19 cellular contexts compared by ENCODE assay signal in genomic region chr4:88736264-88736663, GRCh38. TPM values are rescaled to one million over a fixed set of nuclear protein-coding genes. Genes with fewer than 3 reads are reported as not detected.
A peak's percentile ranks its signal among the peaks of the same experiment; 100 is the strongest.
DNase-seq lines count a peak whose midpoint lies in the region; ATAC-seq and TF ChIP-seq lines count a peak whose summit lies in the region.
"Had no signal": no experiment of that assay in that cellular context is flagged by ENCODE, and none has a peak within 500 bp of the region (broad histone marks: within the 10 kb centered on the region; RNA-seq: fewer than 3 reads in every experiment).

No MANE protein-coding gene starts in this region.

- H3K27ac ChIP-seq in esophagus muscularis mucosa (replicated peaks in 1 of 4): peak overlapping the region; percentile 45 to 73 (median 66)
- H3K27ac ChIP-seq in sigmoid colon: peak overlapping the region; percentile 50 to 71 (median 59)
- peak overlapping the region; percentile 46 to 58 for H3K27ac ChIP-seq in uterus
- H3K27ac ChIP-seq: HL-60, PC-9 had no signal

- TF ChIP-seq CTCF in esophagus muscularis mucosa (IDR thresholded peaks at IDR 0.05): no peak
- TF ChIP-seq CTCF in sigmoid colon (IDR thresholded peaks at IDR 0.05): no peak
- TF ChIP-seq CTCF in uterus (IDR thresholded peaks at IDR 0.05): no peak
- no peak for TF ChIP-seq CTCF in GM20000 (IDR thresholded peaks at IDR 0.05; ENCODE audit: extremely low read depth, missing control alignments)

- peak; percentile 35 for ATAC-seq in HG03354 (IDR thresholded peaks at IDR 0.05; ENCODE audit: poor library complexity, severe bottlenecking, unreplicated experiment)
- no peak for ATAC-seq in HG03196 (IDR thresholded peaks at IDR 0.05; ENCODE audit: unreplicated experiment)
- no peak for ATAC-seq in GM18861 (IDR thresholded peaks at IDR 0.05; ENCODE audit: unreplicated experiment)
- ATAC-seq: natural killer cell had no signal

- H3K4me1 ChIP-seq in esophagus muscularis mucosa: peaks cover 0 to 64% (median 52%) of the 10 kb centered on the region in 4 donors
- peaks cover 0 to 36% (median 32%) of the 10 kb centered on the region in 4 donors for H3K4me1 ChIP-seq in sigmoid colon
- peaks cover 0 to 20% of the 10 kb centered on the region in 2 donors for H3K4me1 ChIP-seq in uterus

- H3K27me3 ChIP-seq in esophagus muscularis mucosa (no peaks in the 10 kb centered on the region), sigmoid colon (no peaks in the 10 kb centered on the region), uterus (no peaks in the 10 kb centered on the region)

- H3K4me3 ChIP-seq in esophagus muscularis mucosa: no peak overlapping the region
- H3K4me3 ChIP-seq in sigmoid colon: no peak overlapping the region
- H3K4me3 ChIP-seq in uterus: no peak overlapping the region
- H3K4me3 ChIP-seq: PC-9 had no signal

- no peak for DNase-seq in esophagus muscularis mucosa (ENCODE audit: extremely low spot score)
- no peak for DNase-seq in sigmoid colon
- DNase-seq in uterus: no peak
- no peak for DNase-seq in GM20000 (ENCODE audit: low spot score)
- DNase-seq: activated CD4-positive, alpha-beta T cell treated with anti-CD3 and anti-CD28 coated beads, Interleukin-2, amount 50 U/mL, for 48 hours; activated naive CD4-positive, alpha-beta T cell treated with anti-CD3 and anti-CD28 coated beads, Interleukin-2, amount 50 U/mL, for 16 hours; AML-193; Caco-2; EL; hippocampal formation; natural killer cell; NCI-H748 treated with DMSO at 0.1 percent for 48 hours; PC-9; posterior cingulate gyrus; substantia nigra had no signal

- H3K9me3 ChIP-seq in esophagus muscularis mucosa (no peaks in the 10 kb centered on the region), sigmoid colon (no peaks in the 10 kb centered on the region), uterus (no peaks in the 10 kb centered on the region)
- H3K9me3 ChIP-seq: Caco-2 had no signal

- TF ChIP-seq POLR2A in esophagus muscularis mucosa (IDR thresholded peaks at IDR 0.05; ENCODE audit: low read depth) (no peak), sigmoid colon (IDR thresholded peaks at IDR 0.05) (no peak), uterus (IDR thresholded peaks at IDR 0.05) (no peak)

- H3K36me3 ChIP-seq in esophagus muscularis mucosa (peaks cover 2 to 24% (median 10%) of the 10 kb centered on the region in 4 donors), sigmoid colon (peaks cover 0 to 28% (median 1%) of the 10 kb centered on the region in 4 donors), uterus (no peaks in the 10 kb centered on the region)

- intact Hi-C loops in esophagus muscularis mucosa (cut with DNase I) (no loop called here), sigmoid colon (cut with DNase I) (no loop called here), uterus (cut with DNase I; ENCODE audit: low total_unique reads) (no loop called here)

- TF ChIP-seq EP300 in esophagus muscularis mucosa (IDR thresholded peaks at IDR 0.05) (no peak), sigmoid colon (IDR thresholded peaks at IDR 0.05) (no peak)

- 83% methylated on average over 3 of the region's 3 CpGs for WGBS in esophagus muscularis mucosa
- WGBS in sigmoid colon, 2 donors: 88 to 95% methylated on average over 3 of the region's 3 CpGs

RNA-seq across cellular contexts. Expression of gene NAP1L5, which starts 38.6 kb away (rescaled TPM):
- total RNA-seq in esophagus muscularis mucosa (10 to 100 TPM in 1 of 4 donors, 1 to 10 TPM in 3; 5.7 to 10.1 (median 7.8) TPM), sigmoid colon (10 to 100 TPM in 2 of 4 donors, 1 to 10 TPM in 2; 7.3 to 13.6 (median 9.4) TPM), uterus (10 to 100 TPM in 2 of 4 donors, 1 to 10 TPM in 2; 3.8 to 15.6 (median 10.4) TPM)
- 1 to 10 TPM; 1.4 to 4.6 (median 3.0) TPM for polyA plus RNA-seq in sigmoid colon
- total RNA-seq: Caco-2 had no signal
